In the genomic region with DNA sequence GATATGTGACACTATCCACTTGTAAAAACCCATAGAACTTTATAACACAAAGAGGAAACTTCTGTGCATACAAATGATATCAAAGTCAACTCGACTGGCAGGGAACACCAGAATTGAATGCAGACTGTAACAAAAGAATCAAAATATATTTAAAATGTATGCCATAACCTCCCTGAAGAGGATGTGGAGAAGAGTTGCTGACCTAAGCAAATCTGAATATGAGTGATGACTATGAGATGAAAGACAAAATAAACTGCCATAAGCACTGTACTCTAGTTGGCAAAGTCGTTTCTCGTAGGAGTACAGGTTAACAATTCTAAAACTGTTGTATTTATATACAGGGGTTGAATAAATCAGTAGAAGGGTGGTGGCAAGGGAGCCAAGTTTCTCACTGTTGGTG, we compare ENCODE assay signal across 28 cellular contexts.
"Had no signal": no experiment of that assay in that cellular context is flagged by ENCODE, and none has a peak within 500 bp of the region (broad histone marks: within the 10 kb centered on the region; RNA-seq: fewer than 3 reads in every experiment).

No MANE protein-coding gene starts in this region.

- FAIRE-seq: endometrium, islet of Langerhans, keratinocyte had no signal

- H3K27ac ChIP-seq: colonic mucosa, epithelial cell of prostate, esophagus squamous epithelium, gastrocnemius medialis, heart right ventricle, left lung, lower lobe of right lung had no signal

- H3K27ac Mint-ChIP-seq: dendritic cell treated with granulocyte-macrophage colony-stimulating factor and Interleukin-4, amounts not matched to agents 40 ng/mL and 50 ng/mL, for 4 days; effector memory CD8-positive, alpha-beta T cell; endodermal cell; mesothelial cell of epicardium; naive B cell had no signal

- H3K9me3 ChIP-seq: colonic mucosa, esophagus squamous epithelium, gastrocnemius medialis, lower lobe of right lung had no signal

- H3K27me3 Mint-ChIP-seq: dendritic cell treated with granulocyte-macrophage colony-stimulating factor and Interleukin-4, amounts not matched to agents 40 ng/mL and 50 ng/mL, for 4 days; effector memory CD8-positive, alpha-beta T cell; naive B cell had no signal

- ATAC-seq: effector memory CD8-positive, alpha-beta T cell; esophagus mucosa; gastrocnemius medialis; heart right ventricle; left cardiac atrium; left lung; left ventricle myocardium superior; lower lobe of right lung; mucosa of descending colon had no signal

- DNase-seq: colonic mucosa; cortex of kidney; effector CD8-positive, alpha-beta T cell; effector memory CD8-positive, alpha-beta T cell; endodermal cell; erythroblast; esophagus squamous epithelium; foreskin fibroblast; foreskin melanocyte; gastrocnemius medialis; glutamatergic neuron; head of caudate nucleus; heart right ventricle; hippocampal formation; left cardiac atrium; left lung; left ventricle myocardium superior; lower lobe of right lung; mesenchymal stem cell; mucosa of descending colon; naive B cell had no signal

- H3K36me3 ChIP-seq: colonic mucosa, esophagus squamous epithelium, gastrocnemius medialis, heart right ventricle, left lung, lower lobe of right lung had no signal

- H3K4me3 Mint-ChIP-seq: dendritic cell treated with granulocyte-macrophage colony-stimulating factor and Interleukin-4, amounts not matched to agents 40 ng/mL and 50 ng/mL, for 4 days; effector memory CD8-positive, alpha-beta T cell; endodermal cell; mesothelial cell of epicardium; naive B cell had no signal

- H3K27me3 ChIP-seq: colonic mucosa, esophagus squamous epithelium, gastrocnemius medialis, heart right ventricle, left lung had no signal

- H3K36me3 Mint-ChIP-seq: mesothelial cell of epicardium, naive B cell had no signal

- H3K4me3 ChIP-seq: colonic mucosa, esophagus squamous epithelium, gastrocnemius medialis, heart right ventricle, left lung, lower lobe of right lung, mucosa of descending colon had no signal

- H3K4me1 ChIP-seq: colonic mucosa, esophagus squamous epithelium, gastrocnemius medialis, heart right ventricle, left lung, lower lobe of right lung had no signal

- H3K4me1 Mint-ChIP-seq: endodermal cell, mesothelial cell of epicardium, naive B cell had no signal
